In genomic region chr10:7211857-7212577, GRCh38 we compare ENCODE assay signal across 2 cellular contexts.
TF ChIP-seq lines count a peak whose summit lies in the region.

No MANE protein-coding gene starts in this region.

TF ChIP-seq in GM23338, 12 proteins besides CTCF, POLR2A, EP300 and RAD21:
- TF ChIP-seq ZNF462 (CRISPR knock-in tag; IDR thresholded peaks at IDR 0.05) = peak; percentile 63; the same call in 1 of the 2 replicates
- no peak for TF ChIP-seq EZH2 (IDR thresholded peaks at IDR 0.05; ENCODE audit: low read depth, unreplicated experiment)

TF ChIP-seq in K562, 482 proteins besides CTCF, POLR2A, EP300 and RAD21:
- TF ChIP-seq JUND (IDR thresholded peaks at IDR 0.05; ENCODE audit: borderline replicate concordance, low read depth, low read length) = no peak
- no peak for TF ChIP-seq JUND (tag; IDR thresholded peaks at IDR 0.05; ENCODE audit: borderline replicate concordance, low read depth, low read length)
- 0 out of 2 replicates have a peak, but pooled peaks have one; percentile 9 for TF ChIP-seq MAFG (tag; conservative IDR thresholded peaks at IDR 0.05)
- no peak for TF ChIP-seq ELK3 (CRISPR knock-in tag; IDR thresholded peaks at IDR 0.05)
